ENCODE assay signal across 18 cellular contexts in the genomic region with DNA sequence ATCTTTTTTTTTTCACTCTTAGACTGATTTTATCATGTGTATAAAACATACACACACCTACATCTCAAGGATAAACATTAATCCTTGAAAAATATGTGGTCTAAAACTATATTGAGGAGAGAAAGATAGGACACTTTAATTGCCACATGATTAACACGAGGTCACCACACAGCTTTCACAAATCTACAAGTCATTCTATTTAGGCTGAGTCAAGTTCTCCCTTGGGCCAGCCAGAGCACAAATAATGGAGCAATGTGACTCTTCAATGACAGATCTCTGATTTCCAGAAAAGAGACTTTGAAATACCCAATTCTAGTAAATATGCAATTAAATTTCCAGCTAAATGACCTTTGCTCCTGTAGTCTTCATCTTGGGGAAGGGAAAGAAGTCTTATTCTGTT. TPM values are rescaled to one million over a fixed set of nuclear protein-coding genes. Genes with fewer than 3 reads are reported as not detected.
DNase-seq lines count a peak whose midpoint lies in the region; ATAC-seq and TF ChIP-seq lines count a peak whose summit lies in the region.
"Had no signal": no experiment of that assay in that cellular context is flagged by ENCODE, and none has a peak within 500 bp of the region (broad histone marks: within the 10 kb centered on the region; RNA-seq: fewer than 3 reads in every experiment).

No MANE protein-coding gene starts in this region.

- H3K27me3 ChIP-seq in HUES48 (ENCODE audit: control insufficient read depth, insufficient read depth, low read length) (no peaks in the 10 kb centered on the region), liver (ENCODE audit: control insufficient read depth in 4 of 4, insufficient read depth in 4 of 4, low read length in 3 of 4) (no peaks in the 10 kb centered on the region)

- TF ChIP-seq CTCF in fibroblast of mammary gland (conservative IDR thresholded peaks at IDR 0.05; ENCODE audit: control insufficient read depth, insufficient read depth, low read depth, low read length) (no peak), liver (IDR thresholded peaks at IDR 0.05; ENCODE audit: low read depth, low read length, missing input control) (no peak), type B pancreatic cell (conservative IDR thresholded peaks at IDR 0.05) (no peak)

- peak overlapping the region; percentile 16 for H3K27ac Mint-ChIP-seq in type B pancreatic cell
- no peak overlapping the region for H3K27ac Mint-ChIP-seq in immature natural killer cell

- H3K36me3 Mint-ChIP-seq in type B pancreatic cell (no peaks in the 10 kb centered on the region), immature natural killer cell (peaks cover 0 to under 1% (median 0%) of the 10 kb centered on the region in 3 donors)

- H3K27me3 Mint-ChIP-seq in type B pancreatic cell (no peaks in the 10 kb centered on the region), immature natural killer cell (ENCODE audit: low read depth in 3 of 3) (peaks cover 0 to 1% (median 0%) of the 10 kb centered on the region in 3 donors)

- H3K9me3 ChIP-seq in HUES48 (ENCODE audit: control insufficient read depth, insufficient read depth, low read length) (peaks cover 4% of the 10 kb centered on the region; the same call in 1 of the 2 replicates), liver (ENCODE audit: control insufficient read depth in 4 of 4, low read length in 3 of 4) (no peaks in the 10 kb centered on the region)

- H3K4me3 ChIP-seq in HUES48 (ENCODE audit: low read depth, low read length), result no peak overlapping the region
- H3K4me3 ChIP-seq in fibroblast of mammary gland (ENCODE audit: control insufficient read depth, low read depth, low read length), result no peak overlapping the region
- H3K4me3 ChIP-seq in liver (ENCODE audit: low read depth in 1 of 3, low read length in 3 of 3), result no peak overlapping the region
- H3K4me3 ChIP-seq: K562, SK-N-MC had no signal

- DNase-seq in fibroblast of mammary gland (ENCODE audit: low read depth), result peak; percentile 17
- no peak for DNase-seq in type B pancreatic cell (ENCODE audit: extremely low spot score, unreplicated experiment)
- no peak for DNase-seq in immature natural killer cell
- DNase-seq in LoVo (ENCODE audit: low spot score), result no peak
- DNase-seq: ACHN, DND-41, HCEC 1CT, NCI-H1105, NCI-H2081 treated with DMSO at 0.1 percent for 48 hours had no signal

- no peaks in the 10 kb centered on the region for H3K4me1 Mint-ChIP-seq in type B pancreatic cell (ENCODE audit: unreplicated experiment)
- no peaks in the 10 kb centered on the region for H3K4me1 Mint-ChIP-seq in immature natural killer cell

- H3K9ac ChIP-seq in HUES48 (ENCODE audit: low read depth, low read length), result no peak overlapping the region
- no peak overlapping the region for H3K9ac ChIP-seq in liver (ENCODE audit: low read depth in 1 of 2, low read length in 2 of 2)

- no peaks in the 10 kb centered on the region for H3K9me3 Mint-ChIP-seq in type B pancreatic cell
- peaks cover 0 to 7% (median 0%) of the 10 kb centered on the region in 6 donors for H3K9me3 Mint-ChIP-seq in immature natural killer cell

- H3K27ac ChIP-seq in HUES48 (ENCODE audit: low read depth, low read length) (peak overlapping the region; percentile 2), liver (ENCODE audit: low read depth in 1 of 2, low read length in 2 of 2) (peak overlapping the region; percentile 57 to 76)
- H3K27ac ChIP-seq: C4-2B, SK-N-MC had no signal

- no peak overlapping the region for H3K4me3 Mint-ChIP-seq in type B pancreatic cell
- H3K4me3 Mint-ChIP-seq in immature natural killer cell, result no peak overlapping the region

- WGBS in liver, result 27% methylated on average over 1 of the region's 1 CpG

- no peak for ATAC-seq in HG02852 (IDR thresholded peaks at IDR 0.05; ENCODE audit: unreplicated experiment)
- ATAC-seq: K562, Right ventricle myocardium inferior had no signal

- H3K4me1 ChIP-seq in HUES48 (ENCODE audit: control insufficient read depth, insufficient read depth, low read length) (no peaks in the 10 kb centered on the region), liver (ENCODE audit: control insufficient read depth in 4 of 4, insufficient read depth in 4 of 4, low read length in 3 of 4) (peaks cover 9 to 56% (median 49%) of the 10 kb centered on the region in 4 donors)

- H3K36me3 ChIP-seq in HUES48 (ENCODE audit: control insufficient read depth, insufficient read depth, low read length), result no peaks in the 10 kb centered on the region
- no peaks in the 10 kb centered on the region for H3K36me3 ChIP-seq in liver (ENCODE audit: control insufficient read depth in 4 of 4, insufficient read depth in 3 of 4, low read depth in 1 of 4, low read length in 3 of 4)

- TF ChIP-seq RAD21 in liver (IDR thresholded peaks at IDR 0.05), result no peak

TF ChIP-seq in liver, 16 proteins besides CTCF, POLR2A, EP300 and RAD21:
- TF ChIP-seq ZBTB33 (IDR thresholded peaks at IDR 0.05) (no peak), FOXA2 (IDR thresholded peaks at IDR 0.05) (no peak), SP1 (IDR thresholded peaks at IDR 0.05) (no peak), NR2F2 (IDR thresholded peaks at IDR 0.05) (no peak), YY1 (IDR thresholded peaks at IDR 0.05) (no peak), FOXA1 (IDR thresholded peaks at IDR 0.05) (no peak), TAF1 (conservative IDR thresholded peaks at IDR 0.05) (no peak), JUND (IDR thresholded peaks at IDR 0.05) (no peak), HNF4G (IDR thresholded peaks at IDR 0.05) (no peak), HNF4A (conservative IDR thresholded peaks at IDR 0.05) (no peak), EGR1 (IDR thresholded peaks at IDR 0.05; ENCODE audit: low read depth in 2 of 2) (no peak), RXRA (IDR thresholded peaks at IDR 0.05) (no peak), GABPA (IDR thresholded peaks at IDR 0.05 in 1 of 2, conservative IDR thresholded peaks at IDR 0.05 in 1 of 2) (no peak)
- TF ChIP-seq, protein P1, sequence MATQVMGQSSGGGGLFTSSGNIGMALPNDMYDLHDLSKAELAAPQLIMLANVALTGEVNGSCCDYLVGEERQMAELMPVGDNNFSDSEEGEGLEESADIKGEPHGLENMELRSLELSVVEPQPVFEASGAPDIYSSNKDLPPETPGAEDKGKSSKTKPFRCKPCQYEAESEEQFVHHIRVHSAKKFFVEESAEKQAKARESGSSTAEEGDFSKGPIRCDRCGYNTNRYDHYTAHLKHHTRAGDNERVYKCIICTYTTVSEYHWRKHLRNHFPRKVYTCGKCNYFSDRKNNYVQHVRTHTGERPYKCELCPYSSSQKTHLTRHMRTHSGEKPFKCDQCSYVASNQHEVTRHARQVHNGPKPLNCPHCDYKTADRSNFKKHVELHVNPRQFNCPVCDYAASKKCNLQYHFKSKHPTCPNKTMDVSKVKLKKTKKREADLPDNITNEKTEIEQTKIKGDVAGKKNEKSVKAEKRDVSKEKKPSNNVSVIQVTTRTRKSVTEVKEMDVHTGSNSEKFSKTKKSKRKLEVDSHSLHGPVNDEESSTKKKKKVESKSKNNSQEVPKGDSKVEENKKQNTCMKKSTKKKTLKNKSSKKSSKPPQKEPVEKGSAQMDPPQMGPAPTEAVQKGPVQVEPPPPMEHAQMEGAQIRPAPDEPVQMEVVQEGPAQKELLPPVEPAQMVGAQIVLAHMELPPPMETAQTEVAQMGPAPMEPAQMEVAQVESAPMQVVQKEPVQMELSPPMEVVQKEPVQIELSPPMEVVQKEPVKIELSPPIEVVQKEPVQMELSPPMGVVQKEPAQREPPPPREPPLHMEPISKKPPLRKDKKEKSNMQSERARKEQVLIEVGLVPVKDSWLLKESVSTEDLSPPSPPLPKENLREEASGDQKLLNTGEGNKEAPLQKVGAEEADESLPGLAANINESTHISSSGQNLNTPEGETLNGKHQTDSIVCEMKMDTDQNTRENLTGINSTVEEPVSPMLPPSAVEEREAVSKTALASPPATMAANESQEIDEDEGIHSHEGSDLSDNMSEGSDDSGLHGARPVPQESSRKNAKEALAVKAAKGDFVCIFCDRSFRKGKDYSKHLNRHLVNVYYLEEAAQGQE (IDR thresholded peaks at IDR 0.05), result no peak
- TF ChIP-seq, protein P2, sequence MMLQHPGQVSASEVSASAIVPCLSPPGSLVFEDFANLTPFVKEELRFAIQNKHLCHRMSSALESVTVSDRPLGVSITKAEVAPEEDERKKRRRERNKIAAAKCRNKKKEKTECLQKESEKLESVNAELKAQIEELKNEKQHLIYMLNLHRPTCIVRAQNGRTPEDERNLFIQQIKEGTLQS (IDR thresholded peaks at IDR 0.05), result no peak
- TF ChIP-seq, protein P3, sequence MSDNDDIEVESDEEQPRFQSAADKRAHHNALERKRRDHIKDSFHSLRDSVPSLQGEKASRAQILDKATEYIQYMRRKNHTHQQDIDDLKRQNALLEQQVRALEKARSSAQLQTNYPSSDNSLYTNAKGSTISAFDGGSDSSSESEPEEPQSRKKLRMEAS (IDR thresholded peaks at IDR 0.05), result no peak

RNA-seq across cellular contexts. Expression of gene ADH4, which starts 12.9 kb away (rescaled TPM):
- total RNA-seq in liver, result 100 to 1,000 TPM in 1 of 2 donors, 10 to 100 TPM in 1; 31.1 to 363 TPM
- 100 to 1,000 TPM in 1 of 2 donors, 10 to 100 TPM in 1; 71.4 to 221 TPM for polyA plus RNA-seq in liver
- 3.7 and 17.7 TPM in 2 replicates for total RNA-seq in type B pancreatic cell (ENCODE audit: low replicate concordance)
- not detected for polyA plus RNA-seq in immature natural killer cell
- total RNA-seq: G401, K562, NCI-H460, Right ventricle myocardium inferior had no signal
- polyA plus RNA-seq: K562 had no signal
